29 cellular contexts compared by ENCODE assay signal in the genomic region with DNA sequence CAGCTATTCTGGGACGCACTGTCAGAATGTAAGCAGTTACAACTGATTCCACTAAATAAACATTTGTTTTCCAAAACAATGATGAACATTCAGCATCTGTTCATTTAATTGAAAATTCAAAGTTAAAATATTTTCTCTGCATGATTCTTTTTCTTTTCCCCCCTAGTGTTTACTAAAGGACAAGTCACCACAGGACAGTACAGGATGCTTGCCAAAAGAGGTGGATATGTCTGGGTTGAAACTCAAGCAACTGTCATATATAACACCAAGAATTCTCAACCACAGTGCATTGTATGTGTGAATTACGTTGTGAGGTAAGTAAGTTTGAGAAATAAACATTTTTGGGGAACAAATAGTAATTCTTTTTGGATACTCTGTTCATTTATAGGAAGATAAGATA. TPM values are rescaled to one million over a fixed set of nuclear protein-coding genes. Genes with fewer than 3 reads are reported as not detected.
DNase-seq lines count a peak whose midpoint lies in the region; ATAC-seq, FAIRE-seq and TF ChIP-seq lines count a peak whose summit lies in the region.
"Had no signal": no experiment of that assay in that cellular context is flagged by ENCODE, and none has a peak within 500 bp of the region (broad histone marks: within the 10 kb centered on the region; RNA-seq: fewer than 3 reads in every experiment).

No MANE protein-coding gene starts in this region.

- H3K4me2 ChIP-seq in A549 (no peak overlapping the region), GM23248 (ENCODE audit: unreplicated experiment) (no peak overlapping the region)
- H3K4me2 ChIP-seq: KMS-11 had no signal

- H3K27ac Mint-ChIP-seq in chondrocyte (ENCODE audit: unreplicated experiment), result peak overlapping the region; percentile 42
- peak overlapping the region in 1 of 2 donors; percentile 43 for H3K27ac Mint-ChIP-seq in natural killer cell treated with Interleukin-12 subunit alpha and Interleukin-12 subunit beta and Interleukin-15 and Interleukin-18, amount 100 ng/mL, for 72 hours
- no peak overlapping the region for H3K27ac Mint-ChIP-seq in MCF 10A (ENCODE audit: low read depth, unreplicated experiment)
- H3K27ac Mint-ChIP-seq in activated naive CD4-positive, alpha-beta T cell treated with anti-CD3 and anti-CD28 coated beads, Interleukin-2, amount 10 ng/mL, durations not matched to agents 7 days and 5 days, result no peak overlapping the region
- H3K27ac Mint-ChIP-seq: activated CD4-positive, alpha-beta memory T cell treated with anti-CD3 and anti-CD28 coated beads, Interleukin-2, amount 10 ng/mL, durations not matched to agents 7 days and 5 days; dendritic cell treated with granulocyte-macrophage colony-stimulating factor and Interleukin-4, amounts not matched to agents 40 ng/mL and 50 ng/mL, for 4 days had no signal

- no peaks in the 10 kb centered on the region for H3K27me3 ChIP-seq in GM23248 (replicated peaks; ENCODE audit: insufficient read depth)
- H3K27me3 ChIP-seq: gastroesophageal sphincter had no signal

- peaks cover 100% of the 10 kb centered on the region for H3K79me2 ChIP-seq in GM23248 (ENCODE audit: insufficient read depth)

- H3K36me3 Mint-ChIP-seq in chondrocyte (ENCODE audit: low read depth), result peaks cover 63% of the 10 kb centered on the region
- peaks cover 64% of the 10 kb centered on the region for H3K36me3 Mint-ChIP-seq in natural killer cell treated with Interleukin-12 subunit alpha and Interleukin-12 subunit beta and Interleukin-15 and Interleukin-18, amount 100 ng/mL, for 72 hours
- H3K36me3 Mint-ChIP-seq in MCF 10A (ENCODE audit: insufficient read depth, unreplicated experiment), result peaks cover 92% of the 10 kb centered on the region
- H3K36me3 Mint-ChIP-seq in activated naive CD4-positive, alpha-beta T cell treated with anti-CD3 and anti-CD28 coated beads, Interleukin-2, amount 10 ng/mL, durations not matched to agents 7 days and 5 days, result peaks cover 73% of the 10 kb centered on the region

- TF ChIP-seq CTCF in A549 (IDR thresholded peaks at IDR 0.05) (no peak), chondrocyte (IDR thresholded peaks at IDR 0.05) (peak; percentile 54), MCF 10A (IDR thresholded peaks at IDR 0.05; ENCODE audit: unreplicated experiment) (no peak)

- no peaks in the 10 kb centered on the region for H3K27me3 Mint-ChIP-seq in chondrocyte (ENCODE audit: low read depth)
- no peaks in the 10 kb centered on the region for H3K27me3 Mint-ChIP-seq in natural killer cell treated with Interleukin-12 subunit alpha and Interleukin-12 subunit beta and Interleukin-15 and Interleukin-18, amount 100 ng/mL, for 72 hours
- no peaks in the 10 kb centered on the region for H3K27me3 Mint-ChIP-seq in MCF 10A (ENCODE audit: insufficient read depth, unreplicated experiment)
- H3K27me3 Mint-ChIP-seq in activated naive CD4-positive, alpha-beta T cell treated with anti-CD3 and anti-CD28 coated beads, Interleukin-2, amount 10 ng/mL, durations not matched to agents 7 days and 5 days, result no peaks in the 10 kb centered on the region
- H3K27me3 Mint-ChIP-seq: activated CD4-positive, alpha-beta memory T cell treated with anti-CD3 and anti-CD28 coated beads, Interleukin-2, amount 10 ng/mL, durations not matched to agents 7 days and 5 days; dendritic cell treated with granulocyte-macrophage colony-stimulating factor and Interleukin-4, amounts not matched to agents 40 ng/mL and 50 ng/mL, for 4 days had no signal

- CTCF ChIA-PET in A549 (lab: Yijun Ruan, JAX), result interaction anchor here (0.8 to 2.0 kb wide), 8 partner anchors 8 to 273 kb away, joined by 3 to 5 read pairs (median 4); a partner anchor contains a TSS
- CTCF ChIA-PET in MCF 10A (lab: Yijun Ruan, JAX), result interaction anchor here (1.2 to 2.0 kb wide), 4 partner anchors 31 to 273 kb away, joined by 3 to 10 read pairs (median 6); no protein-coding TSS in a partner anchor
- CTCF ChIA-PET in activated naive CD4-positive, alpha-beta T cell treated with anti-CD3 and anti-CD28 coated beads, Interleukin-2, amount 10 ng/mL, durations not matched to agents 7 days and 5 days (lab: Charles Lee), result no interaction called here

- ATAC-seq in A549, result 0 out of 6 replicates have a peak, but pooled peaks of 1 of the 2 experiments have one; percentile 15
- peak; percentile 61 to 77 for ATAC-seq in natural killer cell treated with Interleukin-12 subunit alpha and Interleukin-12 subunit beta and Interleukin-15 and Interleukin-18, amount 100 ng/mL, for 72 hours
- ATAC-seq: gastroesophageal sphincter; left colon; Right ventricle myocardium inferior; stimulated activated naive CD8-positive, alpha-beta T cell treated with anti-CD3 and anti-CD28 coated beads, Interleukin-15, Interleukin-2, amounts not matched to agents 100 U/mL and 50 U/mL, for 24 hours had no signal

- BruUV-seq in MCF 10A (replicated peaks; lab: Mats Ljungman, UMichigan), result no TSS peak

- H3K4me3 ChIP-seq in A549 (no peak overlapping the region), GM23248 (no peak overlapping the region)
- H3K4me3 ChIP-seq: gastroesophageal sphincter had no signal

- FAIRE-seq in A549 (lab: Jason Lieb, UNC), result no peak
- FAIRE-seq: astrocyte, small intestine had no signal

- POLR2A ChIA-PET in A549 (lab: Yijun Ruan, JAX) (no interaction called here), MCF 10A (lab: Yijun Ruan, JAX) (interaction anchor here (1.1 to 2.1 kb wide), 2 partner anchors 28 to 268 kb away, joined by 3 to 8 read pairs; a partner anchor contains a TSS)

- no peak overlapping the region for H3K27ac ChIP-seq in A549
- peak overlapping the region; percentile 61 for H3K27ac ChIP-seq in GM23248
- H3K27ac ChIP-seq: gastroesophageal sphincter, HL-60, KMS-11 had no signal

- peaks cover 86% of the 10 kb centered on the region for H3K4me1 ChIP-seq in A549
- peaks cover 44% of the 10 kb centered on the region for H3K4me1 ChIP-seq in GM23248 (ENCODE audit: insufficient read depth)

- intact Hi-C loops in MCF 10A (cut with micrococcal nuclease), result loop anchor here (5.0 kb wide), 1 partner anchor 103 kb away; no protein-coding TSS in a partner anchor

- no peaks in the 10 kb centered on the region for H3K9me3 ChIP-seq in A549
- H3K9me3 ChIP-seq in GM23248 (ENCODE audit: low read depth), result no peaks in the 10 kb centered on the region
- H3K9me3 ChIP-seq: gastroesophageal sphincter had no signal

- in situ Hi-C loops in GM23248 (cut with MboI), result no loop called here

- H3K4me1 Mint-ChIP-seq in chondrocyte (ENCODE audit: low read depth) (peaks cover 50% of the 10 kb centered on the region), MCF 10A (ENCODE audit: insufficient read depth, unreplicated experiment) (no peaks in the 10 kb centered on the region)
- peaks cover 39 to 40% of the 10 kb centered on the region in 2 donors for H3K4me1 Mint-ChIP-seq in natural killer cell treated with Interleukin-12 subunit alpha and Interleukin-12 subunit beta and Interleukin-15 and Interleukin-18, amount 100 ng/mL, for 72 hours (ENCODE audit: low read depth in 2 of 2)
- H3K4me1 Mint-ChIP-seq in activated naive CD4-positive, alpha-beta T cell treated with anti-CD3 and anti-CD28 coated beads, Interleukin-2, amount 10 ng/mL, durations not matched to agents 7 days and 5 days, result peaks cover 18% of the 10 kb centered on the region
- H3K4me1 Mint-ChIP-seq: immature natural killer cell had no signal

- H4K20me1 ChIP-seq in GM23248 (ENCODE audit: insufficient read depth), result peaks cover 28% of the 10 kb centered on the region; the same call in 1 of the 2 replicates

- TF ChIP-seq EP300 in A549 (IDR thresholded peaks at IDR 0.05), result no peak

- H3K9me2 ChIP-seq in GM23248 (ENCODE audit: insufficient read depth), result no peaks in the 10 kb centered on the region

- H3K9me3 Mint-ChIP-seq in chondrocyte (ENCODE audit: low read depth), result no peaks in the 10 kb centered on the region
- H3K9me3 Mint-ChIP-seq in natural killer cell treated with Interleukin-12 subunit alpha and Interleukin-12 subunit beta and Interleukin-15 and Interleukin-18, amount 100 ng/mL, for 72 hours, result no peaks in the 10 kb centered on the region
- H3K9me3 Mint-ChIP-seq in MCF 10A (ENCODE audit: unreplicated experiment), result no peaks in the 10 kb centered on the region
- no peaks in the 10 kb centered on the region for H3K9me3 Mint-ChIP-seq in activated naive CD4-positive, alpha-beta T cell treated with anti-CD3 and anti-CD28 coated beads, Interleukin-2, amount 10 ng/mL, durations not matched to agents 7 days and 5 days
- H3K9me3 Mint-ChIP-seq: activated CD4-positive, alpha-beta memory T cell treated with anti-CD3 and anti-CD28 coated beads, Interleukin-2, amount 10 ng/mL, durations not matched to agents 7 days and 5 days; dendritic cell treated with granulocyte-macrophage colony-stimulating factor and Interleukin-4, amounts not matched to agents 40 ng/mL and 50 ng/mL, for 4 days; immature natural killer cell had no signal

- no peak overlapping the region for H2AFZ ChIP-seq in GM23248

- no peak for DNase-seq in A549 (ENCODE audit: low read depth in 1 of 2, low spot score in 1 of 2)
- peak; percentile 61 for DNase-seq in GM23248
- no peak for DNase-seq in chondrocyte (ENCODE audit: low spot score)
- DNase-seq in natural killer cell treated with Interleukin-12 subunit alpha and Interleukin-12 subunit beta and Interleukin-15 and Interleukin-18, amount 100 ng/mL, for 72 hours (ENCODE audit: low spot score), result no peak
- DNase-seq in glomerular visceral epithelial cell (ENCODE audit: extremely low spot score), result no peak
- DNase-seq in MCF 10A (ENCODE audit: unreplicated experiment), result no peak
- DNase-seq in activated naive CD4-positive, alpha-beta T cell treated with anti-CD3 and anti-CD28 coated beads, Interleukin-2, amount 10 ng/mL, durations not matched to agents 7 days and 5 days, result no peak
- DNase-seq: ACHN; activated CD4-positive, alpha-beta memory T cell treated with anti-CD3 and anti-CD28 coated beads, Interleukin-2, amount 10 ng/mL, durations not matched to agents 7 days and 5 days; activated CD4-positive, CD25-positive, alpha-beta regulatory T cell treated with anti-CD3 and anti-CD28 coated beads, Interleukin-2, amount 50 U/mL, for 72 hours; activated gamma-delta T cell treated with Interleukin-2 at 50 U/mL for 16 hours; DMS153; H7; immature natural killer cell; left colon; MM.1S; NCI-H1105 treated with DMSO at 0.1 percent for 48 hours; NCI-H187 treated with DMSO at 0.1 percent for 48 hours; NCI-H2171 treated with DMSO at 0.1 percent for 48 hours; NCI-H510A treated with DMSO at 0.1 percent for 48 hours; NK-92 treated with Interleukin-12 subunit alpha and Interleukin-12 subunit beta, amount 100 ng/mL, for 24 hours; small intestine; stimulated activated naive CD8-positive, alpha-beta T cell treated with anti-CD3 and anti-CD28 coated beads, Interleukin-15, Interleukin-2, amounts not matched to agents 100 U/mL and 50 U/mL, for 24 hours had no signal

- H3K9ac ChIP-seq in GM23248, result peak overlapping the region; percentile 9
- H3K9ac ChIP-seq: KMS-11 had no signal

- no peak overlapping the region for H3K4me3 Mint-ChIP-seq in chondrocyte (ENCODE audit: unreplicated experiment)
- no peak overlapping the region for H3K4me3 Mint-ChIP-seq in natural killer cell treated with Interleukin-12 subunit alpha and Interleukin-12 subunit beta and Interleukin-15 and Interleukin-18, amount 100 ng/mL, for 72 hours
- H3K4me3 Mint-ChIP-seq in MCF 10A (ENCODE audit: unreplicated experiment), result no peak overlapping the region
- H3K4me3 Mint-ChIP-seq in activated naive CD4-positive, alpha-beta T cell treated with anti-CD3 and anti-CD28 coated beads, Interleukin-2, amount 10 ng/mL, durations not matched to agents 7 days and 5 days, result no peak overlapping the region
- H3K4me3 Mint-ChIP-seq: activated CD4-positive, alpha-beta memory T cell treated with anti-CD3 and anti-CD28 coated beads, Interleukin-2, amount 10 ng/mL, durations not matched to agents 7 days and 5 days; dendritic cell treated with granulocyte-macrophage colony-stimulating factor and Interleukin-4, amounts not matched to agents 40 ng/mL and 50 ng/mL, for 4 days; immature natural killer cell had no signal

- no peak for TF ChIP-seq POLR2A in A549 (IDR thresholded peaks at IDR 0.05; ENCODE audit: low read length)

- WGBS in A549 (ENCODE audit: missing lambda C conversion rate), result 78% methylated on average over 2 of the region's 2 CpGs
- 95 to 97% methylated on average over 2 of the region's 2 CpGs for WGBS in GM23248 (ENCODE audit: low coverage in 1 of 2, low lambda C conversion rate in 2 of 2, missing lambda C conversion rate in 2 of 2), 2 experiments

- no peak for TF ChIP-seq RAD21 in A549 (conservative IDR thresholded peaks at IDR 0.05 in 1 of 2, IDR thresholded peaks at IDR 0.05 in 1 of 2)

- peaks cover 95% of the 10 kb centered on the region for H3K36me3 ChIP-seq in GM23248 (ENCODE audit: low read depth)

- peaks cover 98% of the 10 kb centered on the region for H3F3A ChIP-seq in GM23248 (ENCODE audit: insufficient read depth)

RNA-seq across cellular contexts. Expression of a gene that starts 28.2 kb away (rescaled TPM):
- polyA plus RNA-seq in A549 (2011; rRNA removed) (15.2 and 30.5 TPM in 2 replicates), A549 (2017; fragmentation: RNase III; extraction: RNeasy Plus Mini Kit Qiagen cat#74134 plus additional on column Dnase treatment) (22.3 to 24.5 TPM (median 22.8 TPM) in 3 replicates), GM23248 (2016; fragmentation: Nextera tagmentation; extraction: Ambion mirVana) (41.0 and 41.6 TPM in 2 replicates)
- 4.7 and 5.9 TPM in 2 replicates for polyA plus RNA-seq in A549 (2012; cell fraction: cytosol; rRNA removed)
- 2.6 and 5.7 TPM in 2 replicates for polyA plus RNA-seq in A549 (2012; cell fraction: nucleus; rRNA removed)
- polyA minus RNA-seq in A549 (2011; rRNA and poly(A)+ RNA removed), result 2.7 and 3.6 TPM in 2 replicates
- total RNA-seq in GM23248 (2014; rRNA removed; shearing (Covaris generic)), result 32.1 and 35.9 TPM in 2 replicates
- total RNA-seq in chondrocyte (7.9 to 9.9 TPM (median 8.6 TPM) in 3 replicates), MCF 10A (2022) (18.4 and 21.0 TPM in 2 replicates)
- total RNA-seq in natural killer cell treated with Interleukin-12 subunit alpha and Interleukin-12 subunit beta and Interleukin-15 and Interleukin-18, amount 100 ng/mL, for 72 hours, result 1 to 10 TPM; 8.8 TPM

RNA-seq across cellular contexts. Expression of a gene that starts 38.7 kb away (rescaled TPM):
- polyA plus RNA-seq in A549 (2011; rRNA removed), result 284 and 383 TPM in 2 replicates
- polyA plus RNA-seq in A549 (2012; cell fraction: cytosol; rRNA removed), result 27.9 and 38.2 TPM in 2 replicates
- polyA plus RNA-seq in A549 (2012; cell fraction: nucleus; rRNA removed), result 38.2 and 49.4 TPM in 2 replicates
- polyA plus RNA-seq in A549 (2017; fragmentation: RNase III; extraction: RNeasy Plus Mini Kit Qiagen cat#74134 plus additional on column Dnase treatment), result 280 to 397 TPM (median 391 TPM) in 3 replicates
- polyA minus RNA-seq in A549 (2011; rRNA and poly(A)+ RNA removed), result 228 and 254 TPM in 2 replicates
- total RNA-seq in GM23248 (2014; rRNA removed; shearing (Covaris generic)), result 1,114 and 1,257 TPM in 2 replicates
- 863 and 907 TPM in 2 replicates for polyA plus RNA-seq in GM23248 (2016; fragmentation: Nextera tagmentation; extraction: Ambion mirVana)
- 466 to 676 TPM (median 660 TPM) in 3 replicates for total RNA-seq in chondrocyte
- 100 to 1,000 TPM; 452 to 579 TPM for total RNA-seq in natural killer cell treated with Interleukin-12 subunit alpha and Interleukin-12 subunit beta and Interleukin-15 and Interleukin-18, amount 100 ng/mL, for 72 hours
- 193 and 202 TPM in 2 replicates for total RNA-seq in MCF 10A (2022)
